In the genomic region with DNA sequence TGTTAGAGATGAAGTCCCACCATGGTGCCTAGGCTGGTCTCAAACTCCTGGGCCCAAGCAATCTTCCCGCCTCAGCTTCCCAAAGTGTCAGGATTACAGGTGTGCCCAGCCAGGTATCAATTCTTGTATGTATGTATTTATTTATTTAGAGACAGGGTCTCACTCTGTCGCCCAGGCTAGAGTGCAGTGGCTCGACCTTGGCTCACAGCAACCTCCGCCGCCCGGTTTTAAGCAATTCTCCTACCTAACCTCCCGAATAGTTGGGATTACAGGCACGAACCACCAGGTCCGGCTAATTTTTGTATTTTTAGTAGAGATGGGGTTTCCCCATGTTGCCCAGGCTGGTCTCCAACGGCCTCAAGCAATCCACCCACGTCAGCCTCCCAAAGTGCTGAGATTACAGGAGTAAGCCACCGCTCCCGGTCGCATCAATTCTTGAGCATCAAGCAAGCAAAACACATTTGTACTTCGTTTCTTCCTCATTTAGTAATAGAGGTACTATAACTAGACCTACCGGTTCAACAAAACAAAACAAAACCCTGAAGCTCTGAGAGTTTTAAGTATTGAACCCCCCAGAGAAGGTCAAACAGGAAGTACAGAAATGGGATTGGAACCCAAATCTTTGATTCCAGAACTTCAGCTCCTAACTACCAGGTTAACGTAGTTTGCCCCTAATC, we compare ENCODE assay signal across 9 cellular contexts. TPM values are rescaled to one million over a fixed set of nuclear protein-coding genes. Genes with fewer than 3 reads are reported as not detected.
DNase-seq lines count a peak whose midpoint lies in the region; ATAC-seq and TF ChIP-seq lines count a peak whose summit lies in the region.
"Had no signal": no experiment of that assay in that cellular context is flagged by ENCODE, and none has a peak within 500 bp of the region (broad histone marks: within the 10 kb centered on the region; RNA-seq: fewer than 3 reads in every experiment).

No MANE protein-coding gene starts in this region.

- peaks cover 0 to 20% of the 10 kb centered on the region in 2 donors for H3K36me3 Mint-ChIP-seq in CD4-positive, alpha-beta memory T cell
- peaks cover 22% of the 10 kb centered on the region for H3K36me3 Mint-ChIP-seq in GM23338 (ENCODE audit: low read depth)

- no peak for TF ChIP-seq POLR2A in ovary (IDR thresholded peaks at IDR 0.05)

- H3K4me2 ChIP-seq in GM23338, result peak overlapping the region; percentile 79

- H3K9me3 Mint-ChIP-seq in CD4-positive, alpha-beta memory T cell, result peaks cover 0 to 2% (median 0%) of the 10 kb centered on the region in 8 donors
- H3K9me3 Mint-ChIP-seq in GM23338, result no peaks in the 10 kb centered on the region

- TF ChIP-seq CTCF in GM23338 (conservative IDR thresholded peaks at IDR 0.05; ENCODE audit: low read depth in 2 of 2), result no peak
- TF ChIP-seq CTCF in ovary (IDR thresholded peaks at IDR 0.05), result peak in 1 of 3 donors; percentile 6

- no peaks in the 10 kb centered on the region for H3K9me2 ChIP-seq in GM23338 (ENCODE audit: insufficient read depth)

- no peaks in the 10 kb centered on the region for H4K20me1 ChIP-seq in GM23338 (replicated peaks; ENCODE audit: insufficient read depth)

- H3K27me3 Mint-ChIP-seq in CD4-positive, alpha-beta memory T cell, result no peaks in the 10 kb centered on the region
- peaks cover 13% of the 10 kb centered on the region for H3K27me3 Mint-ChIP-seq in GM23338 (ENCODE audit: insufficient read depth, low read depth, poor library complexity)

- no peaks in the 10 kb centered on the region for H3K27me3 ChIP-seq in CD4-positive, alpha-beta memory T cell (ENCODE audit: insufficient read depth, low read length)
- H3K27me3 ChIP-seq in GM23338 (ENCODE audit: insufficient read depth) (no peaks in the 10 kb centered on the region), ovary (no peaks in the 10 kb centered on the region)

- no peak for ATAC-seq in GM23338
- peak; percentile 30 for ATAC-seq in esophagus mucosa
- no peak for ATAC-seq in HG02759 (IDR thresholded peaks at IDR 0.05; ENCODE audit: unreplicated experiment)
- ATAC-seq in HG03432 (IDR thresholded peaks at IDR 0.05; ENCODE audit: unreplicated experiment), result no peak
- no peak for ATAC-seq in HG02870 (IDR thresholded peaks at IDR 0.05; ENCODE audit: unreplicated experiment)

- in situ Hi-C loops in SK-MEL-5 (cut with HindIII; ENCODE audit: low pct_unique_long_range_greater_than_20kb, low sequenced_read_pairs), result no loop called here

- peaks cover 16 to 47% (median 35%) of the 10 kb centered on the region in 4 donors for H3K4me1 Mint-ChIP-seq in CD4-positive, alpha-beta memory T cell
- peaks cover 23% of the 10 kb centered on the region for H3K4me1 Mint-ChIP-seq in GM23338

- WGBS in ovary, 3 donors, result 28 to 48% (median 44%) methylated on average over 17 of the region's 17 CpGs

- peaks cover 32% of the 10 kb centered on the region for H3K4me1 ChIP-seq in CD4-positive, alpha-beta memory T cell (ENCODE audit: insufficient read depth, low read length)
- H3K4me1 ChIP-seq in GM23338 (ENCODE audit: insufficient read depth) (peaks cover 19% of the 10 kb centered on the region), ovary (ENCODE audit: insufficient read depth) (peaks cover 2% of the 10 kb centered on the region)

- H2AFZ ChIP-seq in GM23338, result peak overlapping the region; percentile 80

- POLR2A ChIA-PET in CD4-positive, alpha-beta memory T cell (lab: Charles Lee; ENCODE audit: partially characterized antibody), result interaction anchor here (0.7 to 5.0 kb wide), 14 partner anchors 10 to 460 kb away, joined by 3 to 72 read pairs (median 6); a partner anchor contains a TSS

- peak overlapping the region; percentile 85 to 96 for H3K4me3 ChIP-seq in CD4-positive, alpha-beta memory T cell (ENCODE audit: low read length in 2 of 2)
- peak overlapping the region; percentile 94 for H3K4me3 ChIP-seq in GM23338
- H3K4me3 ChIP-seq in ovary, result peak overlapping the region; percentile 99

- CTCF ChIA-PET in CD4-positive, alpha-beta memory T cell (lab: Charles Lee; ENCODE audit: partially characterized antibody), result interaction anchor here (1.0 kb wide), 1 partner anchor 118 kb away, joined by 3 read pairs; no protein-coding TSS in a partner anchor

- H3K36me3 ChIP-seq in CD4-positive, alpha-beta memory T cell (ENCODE audit: insufficient read depth, low read length), result peaks cover 8% of the 10 kb centered on the region
- H3K36me3 ChIP-seq in GM23338 (ENCODE audit: insufficient read depth) (no peaks in the 10 kb centered on the region), ovary (no peaks in the 10 kb centered on the region)

- peak overlapping the region; percentile 92 to 94 (median 94) for H3K4me3 Mint-ChIP-seq in CD4-positive, alpha-beta memory T cell
- H3K4me3 Mint-ChIP-seq in GM23338, result peak overlapping the region; percentile 80

- H3K27ac Mint-ChIP-seq in CD4-positive, alpha-beta memory T cell, result peak overlapping the region; percentile 92 to 98 (median 96)
- H3K27ac Mint-ChIP-seq in GM23338, result peak overlapping the region; percentile 88

- DNase-seq in CD4-positive, alpha-beta memory T cell, result peak in 1 of 5 donors; percentile 8
- DNase-seq in GM23338 (ENCODE audit: low spot score) (no peak), SK-MEL-5 (ENCODE audit: low read depth, low spot score) (peak; percentile 26), ovary (peak; percentile 35 to 50 (median 47))

- H3F3A ChIP-seq in GM23338 (replicated peaks; ENCODE audit: low read depth), result peaks cover 17% of the 10 kb centered on the region; the same call in 1 of the 2 replicates

- H3K9me3 ChIP-seq in CD4-positive, alpha-beta memory T cell (ENCODE audit: control insufficient read depth in 1 of 2, low read length in 2 of 2), result no peaks in the 10 kb centered on the region
- no peaks in the 10 kb centered on the region for H3K9me3 ChIP-seq in ovary

- TF ChIP-seq EP300 in ovary (IDR thresholded peaks at IDR 0.05), result no peak

- H3K27ac ChIP-seq in CD4-positive, alpha-beta memory T cell (ENCODE audit: low read depth, low read length), result peak overlapping the region; percentile 59
- peak overlapping the region; percentile 98 for H3K27ac ChIP-seq in GM23338 (ENCODE audit: low read depth)
- H3K27ac ChIP-seq in ovary, result peak overlapping the region in 1 of 2 donors; percentile 77

- peaks cover 17% of the 10 kb centered on the region for H3K79me2 ChIP-seq in GM23338 (replicated peaks; ENCODE audit: insufficient read depth)

- intact Hi-C loops in CD4-positive, alpha-beta memory T cell (cut with micrococcal nuclease), result loop anchor here (1.0 to 2.0 kb wide), 5 partner anchors 34 to 152 kb away; a partner anchor contains a TSS
- intact Hi-C loops in ovary (cut with DNase I), result no loop called here

TF ChIP-seq in GM23338, 12 proteins besides CTCF, POLR2A, EP300 and RAD21 (continues in another document):
- TF ChIP-seq CREB1 (CRISPR knock-in tag; IDR thresholded peaks at IDR 0.05; ENCODE audit: low read depth) (no peak), ZNF114 (CRISPR knock-in tag; IDR thresholded peaks at IDR 0.05) (no peak), ZNF331 (CRISPR knock-in tag; IDR thresholded peaks at IDR 0.05; ENCODE audit: low read depth) (no peak)

RNA-seq across cellular contexts. Expression of a gene that starts 1.0 kb away (rescaled TPM):
- 10 to 100 TPM; 33.9 to 35.6 TPM for total RNA-seq in CD4-positive, alpha-beta memory T cell
- polyA plus RNA-seq in CD4-positive, alpha-beta memory T cell, result 10 to 100 TPM in 1 of 2 donors, 1 to 10 TPM in 1; 7.9 to 13.0 TPM
- total RNA-seq in GM23338 (2014; rRNA removed; shearing (Covaris generic)), result 12.1 and 15.3 TPM in 2 replicates
- 5.3 and 5.8 TPM in 2 replicates for polyA plus RNA-seq in GM23338 (2016; fragmentation: Nextera tagmentation; extraction: Ambion mirVana)
- 8.1 and 10.6 TPM in 2 replicates for total RNA-seq in SK-MEL-5 (2014; rRNA removed; shearing (Covaris generic))
- polyA plus RNA-seq in SK-MEL-5 (2015; cell fraction: cytosol; rRNA removed), result 10.2 and 14.2 TPM in 2 replicates
- 16.2 and 29.3 TPM in 2 replicates for polyA plus RNA-seq in SK-MEL-5 (2015; cell fraction: nucleus; rRNA removed)
- total RNA-seq in esophagus mucosa, result 5.2 TPM
- 10 to 100 TPM; 10.1 to 27.7 (median 22.1) TPM for total RNA-seq in ovary
- 10 to 100 TPM in 1 of 2 donors, 1 to 10 TPM in 1; 4.7 to 22.3 TPM for polyA plus RNA-seq in ovary

RNA-seq across cellular contexts. Expression of a gene that starts 20.1 kb away (rescaled TPM):
- total RNA-seq in CD4-positive, alpha-beta memory T cell, result not detected
- polyA plus RNA-seq in CD4-positive, alpha-beta memory T cell, result not detected
- total RNA-seq in GM23338 (2014; rRNA removed; shearing (Covaris generic)), result not detected in 2 replicates
- not detected in 2 replicates for polyA plus RNA-seq in GM23338 (2016; fragmentation: Nextera tagmentation; extraction: Ambion mirVana)
- not detected in 2 replicates for total RNA-seq in SK-MEL-5 (2014; rRNA removed; shearing (Covaris generic))
- not detected in 2 replicates for polyA plus RNA-seq in SK-MEL-5 (2015; cell fraction: cytosol; rRNA removed)
- polyA plus RNA-seq in SK-MEL-5 (2015; cell fraction: nucleus; rRNA removed), result not detected in 2 replicates
- total RNA-seq in esophagus mucosa, result not detected
- total RNA-seq in ovary, result under 1 TPM in 1 of 7 donors, not detected in 6; 0.32 TPM
- not detected for polyA plus RNA-seq in ovary
- total RNA-seq: T-helper 1 cell treated with Interleukin-12 subunit alpha and Interleukin-12 subunit beta and Interleukin-4 antibody, amounts not matched to agents 30 ng/mL and 1 ng/mL, for 36 hours had no signal

RNA-seq across cellular contexts. Expression of a gene that starts 27.2 kb away (rescaled TPM):
- total RNA-seq in CD4-positive, alpha-beta memory T cell, result not detected
- polyA plus RNA-seq in CD4-positive, alpha-beta memory T cell, result not detected
- total RNA-seq in GM23338 (2014; rRNA removed; shearing (Covaris generic)), result not detected in 2 replicates
- polyA plus RNA-seq in GM23338 (2016; fragmentation: Nextera tagmentation; extraction: Ambion mirVana) (1.3 and 1.4 TPM in 2 replicates), ovary (not detected)
- not detected in 2 replicates for total RNA-seq in SK-MEL-5 (2014; rRNA removed; shearing (Covaris generic))
- not detected in 2 replicates for polyA plus RNA-seq in SK-MEL-5 (2015; cell fraction: cytosol; rRNA removed)
- not detected in 2 replicates for polyA plus RNA-seq in SK-MEL-5 (2015; cell fraction: nucleus; rRNA removed)
- total RNA-seq in esophagus mucosa (12.9 TPM), ovary (10 to 100 TPM in 2 of 7 donors, 1 to 10 TPM in 2, not detected in 3; 1.5 to 30.9 (median 7.8) TPM)
- total RNA-seq: T-helper 1 cell treated with Interleukin-12 subunit alpha and Interleukin-12 subunit beta and Interleukin-4 antibody, amounts not matched to agents 30 ng/mL and 1 ng/mL, for 36 hours had no signal

RNA-seq across cellular contexts. Expression of a gene that starts 33.7 kb away (rescaled TPM):
- total RNA-seq in CD4-positive, alpha-beta memory T cell, result under 1 TPM; 0.12 to 0.64 TPM
- polyA plus RNA-seq in CD4-positive, alpha-beta memory T cell, result under 1 TPM in 1 of 2 donors, not detected in 1; 0.11 TPM
- total RNA-seq in GM23338 (2014; rRNA removed; shearing (Covaris generic)), result 1.3 TPM in 1 of 2 replicates, not detected in the other
- 0.34 TPM in 1 of 2 replicates, not detected in the other for polyA plus RNA-seq in GM23338 (2016; fragmentation: Nextera tagmentation; extraction: Ambion mirVana)
- total RNA-seq in SK-MEL-5 (2014; rRNA removed; shearing (Covaris generic)), result 0.11 and 0.19 TPM in 2 replicates
- polyA plus RNA-seq in SK-MEL-5 (2015; cell fraction: cytosol; rRNA removed), result 0.45 and 2.9 TPM in 2 replicates
- polyA plus RNA-seq in SK-MEL-5 (2015; cell fraction: nucleus; rRNA removed), result not detected in 2 replicates
- total RNA-seq in esophagus mucosa, result 0.28 TPM
- total RNA-seq in ovary, result 1 to 10 TPM in 6 of 7 donors, under 1 TPM in 1; 0.48 to 9.1 (median 1.5) TPM
- polyA plus RNA-seq in ovary, result 1 to 10 TPM in 1 of 2 donors, under 1 TPM in 1; 0.35 to 1.2 TPM
- total RNA-seq: T-helper 1 cell treated with Interleukin-12 subunit alpha and Interleukin-12 subunit beta and Interleukin-4 antibody, amounts not matched to agents 30 ng/mL and 1 ng/mL, for 36 hours had no signal

RNA-seq across cellular contexts. Expression of a gene that starts 33.9 kb away (rescaled TPM):
- total RNA-seq in CD4-positive, alpha-beta memory T cell, result 10 to 100 TPM; 28.5 to 33.9 TPM
- polyA plus RNA-seq in CD4-positive, alpha-beta memory T cell, result 1 to 10 TPM in 1 of 2 donors, under 1 TPM in 1; 0.91 to 5.7 TPM
- 19.1 and 24.9 TPM in 2 replicates for total RNA-seq in GM23338 (2014; rRNA removed; shearing (Covaris generic))
- polyA plus RNA-seq in GM23338 (2016; fragmentation: Nextera tagmentation; extraction: Ambion mirVana) (17.9 and 22.5 TPM in 2 replicates), ovary (10 to 100 TPM in 1 of 2 donors, 1 to 10 TPM in 1; 6.7 to 26.0 TPM)
- total RNA-seq in SK-MEL-5 (2014; rRNA removed; shearing (Covaris generic)), result 7.2 and 8.7 TPM in 2 replicates
- polyA plus RNA-seq in SK-MEL-5 (2015; cell fraction: cytosol; rRNA removed), result 9.0 and 11.8 TPM in 2 replicates
- 49.9 and 53.4 TPM in 2 replicates for polyA plus RNA-seq in SK-MEL-5 (2015; cell fraction: nucleus; rRNA removed)
- total RNA-seq in esophagus mucosa (8.1 TPM), ovary (10 to 100 TPM; 19.8 to 37.4 (median 32.3) TPM)
